1 cellular context compared by ENCODE assay signal in genomic region chr12:46372131-46372851, GRCh38.
TF ChIP-seq lines count a peak whose summit lies in the region.

TSS of gene SLC38A2 (minus strand) at chr12:46372773. CDS start at chr12:46371293, 1,480 bp downstream.

TF ChIP-seq in HCT116, 20 proteins besides CTCF, POLR2A, EP300 and RAD21 (continued from another document):
- no peak for TF ChIP-seq ELF1 (IDR thresholded peaks at IDR 0.05; ENCODE audit: borderline replicate concordance, low read depth)
- 0 out of 2 replicates have a peak, but pooled peaks have one; percentile 37 for TF ChIP-seq EGR1 (IDR thresholded peaks at IDR 0.05; ENCODE audit: low read depth)
- TF ChIP-seq YY1 (IDR thresholded peaks at IDR 0.05; ENCODE audit: extremely low read depth, insufficient replicate concordance, low read depth, low read length) = peak; percentile 44
- peak; percentile 30 for TF ChIP-seq FOSL1 (IDR thresholded peaks at IDR 0.05; ENCODE audit: low read depth)
